ENCODE assay signal across 2 cellular contexts in the genomic region with DNA sequence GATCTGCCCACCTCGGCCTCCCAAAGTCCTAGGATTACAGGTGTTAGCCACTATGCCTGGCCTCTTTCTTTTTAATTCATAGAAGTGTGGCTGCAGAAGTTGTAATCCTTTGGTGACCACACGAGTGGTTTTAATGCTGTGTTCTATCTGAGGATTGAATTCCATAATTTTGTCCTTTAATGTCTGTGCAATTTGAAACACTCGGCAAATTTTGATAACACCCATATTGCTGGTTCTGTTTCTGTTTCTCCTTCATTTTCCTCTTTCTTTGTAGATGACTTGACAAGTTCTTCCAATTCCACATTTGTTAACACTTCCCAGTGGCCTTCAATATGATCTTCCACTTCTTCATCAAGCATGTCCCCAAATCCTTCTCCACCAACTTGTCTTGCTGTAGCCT.
A peak's percentile ranks its signal among the peaks of the same experiment; 100 is the strongest.
TF ChIP-seq lines count a peak whose summit lies in the region.

No MANE protein-coding gene starts in this region.

TF ChIP-seq in HepG2, 621 proteins besides CTCF, POLR2A, EP300 and RAD21:
- TF ChIP-seq MAFK (conservative IDR thresholded peaks at IDR 0.05 in 1 of 2, IDR thresholded peaks at IDR 0.05 in 1 of 2; ENCODE audit: low read length in 2 of 2) (peak in 1 of 2 experiments; percentile 57; a peak in 3 of 4 replicates), HNRNPLL (IDR thresholded peaks at IDR 0.05; ENCODE audit: low read depth, low read length, poor library complexity, severe bottlenecking) (no peak), MAFF (IDR thresholded peaks at IDR 0.05; ENCODE audit: low read depth, low read length) (peak; percentile 38; the same call in 1 of the 2 replicates)
- TF ChIP-seq, protein P1, sequence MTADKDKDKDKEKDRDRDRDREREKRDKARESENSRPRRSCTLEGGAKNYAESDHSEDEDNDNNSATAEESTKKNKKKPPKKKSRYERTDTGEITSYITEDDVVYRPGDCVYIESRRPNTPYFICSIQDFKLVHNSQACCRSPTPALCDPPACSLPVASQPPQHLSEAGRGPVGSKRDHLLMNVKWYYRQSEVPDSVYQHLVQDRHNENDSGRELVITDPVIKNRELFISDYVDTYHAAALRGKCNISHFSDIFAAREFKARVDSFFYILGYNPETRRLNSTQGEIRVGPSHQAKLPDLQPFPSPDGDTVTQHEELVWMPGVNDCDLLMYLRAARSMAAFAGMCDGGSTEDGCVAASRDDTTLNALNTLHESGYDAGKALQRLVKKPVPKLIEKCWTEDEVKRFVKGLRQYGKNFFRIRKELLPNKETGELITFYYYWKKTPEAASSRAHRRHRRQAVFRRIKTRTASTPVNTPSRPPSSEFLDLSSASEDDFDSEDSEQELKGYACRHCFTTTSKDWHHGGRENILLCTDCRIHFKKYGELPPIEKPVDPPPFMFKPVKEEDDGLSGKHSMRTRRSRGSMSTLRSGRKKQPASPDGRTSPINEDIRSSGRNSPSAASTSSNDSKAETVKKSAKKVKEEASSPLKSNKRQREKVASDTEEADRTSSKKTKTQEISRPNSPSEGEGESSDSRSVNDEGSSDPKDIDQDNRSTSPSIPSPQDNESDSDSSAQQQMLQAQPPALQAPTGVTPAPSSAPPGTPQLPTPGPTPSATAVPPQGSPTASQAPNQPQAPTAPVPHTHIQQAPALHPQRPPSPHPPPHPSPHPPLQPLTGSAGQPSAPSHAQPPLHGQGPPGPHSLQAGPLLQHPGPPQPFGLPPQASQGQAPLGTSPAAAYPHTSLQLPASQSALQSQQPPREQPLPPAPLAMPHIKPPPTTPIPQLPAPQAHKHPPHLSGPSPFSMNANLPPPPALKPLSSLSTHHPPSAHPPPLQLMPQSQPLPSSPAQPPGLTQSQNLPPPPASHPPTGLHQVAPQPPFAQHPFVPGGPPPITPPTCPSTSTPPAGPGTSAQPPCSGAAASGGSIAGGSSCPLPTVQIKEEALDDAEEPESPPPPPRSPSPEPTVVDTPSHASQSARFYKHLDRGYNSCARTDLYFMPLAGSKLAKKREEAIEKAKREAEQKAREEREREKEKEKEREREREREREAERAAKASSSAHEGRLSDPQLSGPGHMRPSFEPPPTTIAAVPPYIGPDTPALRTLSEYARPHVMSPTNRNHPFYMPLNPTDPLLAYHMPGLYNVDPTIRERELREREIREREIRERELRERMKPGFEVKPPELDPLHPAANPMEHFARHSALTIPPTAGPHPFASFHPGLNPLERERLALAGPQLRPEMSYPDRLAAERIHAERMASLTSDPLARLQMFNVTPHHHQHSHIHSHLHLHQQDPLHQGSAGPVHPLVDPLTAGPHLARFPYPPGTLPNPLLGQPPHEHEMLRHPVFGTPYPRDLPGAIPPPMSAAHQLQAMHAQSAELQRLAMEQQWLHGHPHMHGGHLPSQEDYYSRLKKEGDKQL (CRISPR knock-in tag; IDR thresholded peaks at IDR 0.05; ENCODE audit: low read depth), result no peak
- TF ChIP-seq, protein P2, sequence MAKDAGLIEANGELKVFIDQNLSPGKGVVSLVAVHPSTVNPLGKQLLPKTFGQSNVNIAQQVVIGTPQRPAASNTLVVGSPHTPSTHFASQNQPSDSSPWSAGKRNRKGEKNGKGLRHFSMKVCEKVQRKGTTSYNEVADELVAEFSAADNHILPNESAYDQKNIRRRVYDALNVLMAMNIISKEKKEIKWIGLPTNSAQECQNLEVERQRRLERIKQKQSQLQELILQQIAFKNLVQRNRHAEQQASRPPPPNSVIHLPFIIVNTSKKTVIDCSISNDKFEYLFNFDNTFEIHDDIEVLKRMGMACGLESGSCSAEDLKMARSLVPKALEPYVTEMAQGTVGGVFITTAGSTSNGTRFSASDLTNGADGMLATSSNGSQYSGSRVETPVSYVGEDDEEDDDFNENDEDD (CRISPR knock-in tag; IDR thresholded peaks at IDR 0.05; ENCODE audit: borderline replicate concordance), result no peak

TF ChIP-seq in IMR-90, 13 proteins besides CTCF, POLR2A, EP300 and RAD21:
- TF ChIP-seq, protein P3, sequence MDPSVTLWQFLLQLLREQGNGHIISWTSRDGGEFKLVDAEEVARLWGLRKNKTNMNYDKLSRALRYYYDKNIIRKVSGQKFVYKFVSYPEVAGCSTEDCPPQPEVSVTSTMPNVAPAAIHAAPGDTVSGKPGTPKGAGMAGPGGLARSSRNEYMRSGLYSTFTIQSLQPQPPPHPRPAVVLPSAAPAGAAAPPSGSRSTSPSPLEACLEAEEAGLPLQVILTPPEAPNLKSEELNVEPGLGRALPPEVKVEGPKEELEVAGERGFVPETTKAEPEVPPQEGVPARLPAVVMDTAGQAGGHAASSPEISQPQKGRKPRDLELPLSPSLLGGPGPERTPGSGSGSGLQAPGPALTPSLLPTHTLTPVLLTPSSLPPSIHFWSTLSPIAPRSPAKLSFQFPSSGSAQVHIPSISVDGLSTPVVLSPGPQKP (IDR thresholded peaks at IDR 0.05; ENCODE audit: borderline replicate concordance, low read depth, low read length), result no peak
- TF ChIP-seq MAFK (IDR thresholded peaks at IDR 0.05; ENCODE audit: low read depth, low read length), result 0 out of 2 replicates have a peak, but pooled peaks have one; percentile 10
